ENCODE assay signal across 37 cellular contexts in the genomic region with DNA sequence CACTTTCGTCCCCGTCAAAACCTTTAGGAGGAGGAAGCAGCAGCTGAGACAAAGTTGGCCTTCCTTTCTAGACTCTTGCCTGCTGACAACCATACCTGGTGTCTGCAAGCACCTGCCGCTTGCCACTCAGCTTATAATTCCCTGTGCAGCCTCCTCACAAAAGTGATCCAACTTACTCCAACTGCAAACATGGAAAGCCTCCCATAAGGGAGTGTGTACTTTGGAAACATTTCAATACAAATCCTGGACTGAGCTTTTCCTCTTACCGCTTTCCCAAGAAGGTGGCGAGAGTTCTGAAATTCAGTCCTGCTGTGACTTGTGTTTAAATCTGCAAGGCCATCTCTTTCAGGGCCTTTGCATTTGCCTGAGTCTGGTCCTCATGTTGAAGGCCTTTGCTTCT.
"Had no signal": no experiment of that assay in that cellular context is flagged by ENCODE, and none has a peak within 500 bp of the region (broad histone marks: within the 10 kb centered on the region; RNA-seq: fewer than 3 reads in every experiment).

No MANE protein-coding gene starts in this region.

- H3K4me1 Mint-ChIP-seq: activated naive CD8-positive, alpha-beta T cell treated with anti-CD3 and anti-CD28 coated beads for 36 hours; central memory CD8-positive, alpha-beta T cell had no signal

- H3K4me3 Mint-ChIP-seq: activated CD4-positive, alpha-beta memory T cell treated with anti-CD3 and anti-CD28 coated beads, Interleukin-2, amount 10 ng/mL, durations not matched to agents 7 days and 5 days; activated CD8-positive, alpha-beta memory T cell treated with anti-CD3 and anti-CD28 coated beads, Interleukin-2, amount 10 ng/mL, durations not matched to agents 7 days and 5 days; activated naive CD8-positive, alpha-beta T cell treated with anti-CD3 and anti-CD28 coated beads for 36 hours; central memory CD8-positive, alpha-beta T cell; T-cell had no signal

- ATAC-seq: activated CD8-positive, alpha-beta memory T cell treated with anti-CD3 and anti-CD28 coated beads, Interleukin-2, amount 10 ng/mL, durations not matched to agents 7 days and 5 days; PC-3; SK-N-SH treated with all-trans-retinoic acid at 6 μM for 48 hours; T-cell had no signal

- H3K27ac Mint-ChIP-seq: activated CD4-positive, alpha-beta memory T cell treated with anti-CD3 and anti-CD28 coated beads, Interleukin-2, amount 10 ng/mL, durations not matched to agents 7 days and 5 days; activated CD8-positive, alpha-beta memory T cell treated with anti-CD3 and anti-CD28 coated beads, Interleukin-2, amount 10 ng/mL, durations not matched to agents 7 days and 5 days; activated naive CD8-positive, alpha-beta T cell treated with anti-CD3 and anti-CD28 coated beads for 36 hours; T-cell had no signal

- H3K27me3 Mint-ChIP-seq: activated CD4-positive, alpha-beta memory T cell treated with anti-CD3 and anti-CD28 coated beads, Interleukin-2, amount 10 ng/mL, durations not matched to agents 7 days and 5 days; activated CD8-positive, alpha-beta memory T cell treated with anti-CD3 and anti-CD28 coated beads, Interleukin-2, amount 10 ng/mL, durations not matched to agents 7 days and 5 days; activated naive CD8-positive, alpha-beta T cell treated with anti-CD3 and anti-CD28 coated beads for 36 hours; central memory CD8-positive, alpha-beta T cell; T-cell had no signal

- DNase-seq: activated CD4-positive, alpha-beta memory T cell treated with anti-CD3 and anti-CD28 coated beads, Interleukin-2, amount 10 ng/mL, durations not matched to agents 7 days and 5 days; activated CD4-positive, alpha-beta T cell treated with anti-CD3 and anti-CD28 coated beads for 1 hour; activated CD4-positive, alpha-beta T cell treated with anti-CD3 and anti-CD28 coated beads for 48 hours; activated CD4-positive, CD25-positive, alpha-beta regulatory T cell; activated CD8-positive, alpha-beta memory T cell treated with anti-CD3 and anti-CD28 coated beads for 24 hours; activated CD8-positive, alpha-beta memory T cell treated with anti-CD3 and anti-CD28 coated beads, Interleukin-2, amount 10 ng/mL, durations not matched to agents 7 days and 5 days; activated CD8-positive, alpha-beta memory T cell treated with anti-CD3 and anti-CD28 coated beads, Interleukin-2, amount 50 U/mL, for 48 hours; activated effector memory CD4-positive, alpha-beta T cell treated with anti-CD3 and anti-CD28 coated beads, Interleukin-2, amount 50 U/mL, for 16 hours; activated naive CD4-positive, alpha-beta T cell; activated naive CD4-positive, alpha-beta T cell treated with anti-CD3 and anti-CD28 coated beads, Interleukin-2, amount 50 U/mL, for 16 hours; activated naive CD8-positive, alpha-beta T cell treated with anti-CD3 and anti-CD28 coated beads for 36 hours; activated T-cell treated with anti-CD3 and anti-CD28 coated beads, Interleukin-2, amount 50 U/mL, for 48 hours; amniotic stem cell; aorta; brain microvascular endothelial cell; KG1; NCI-H1092 treated with DMSO at 0.1 percent for 48 hours; NCI-H1417; NCI-H146; NCI-H187; NCI-H2081 treated with DMSO at 0.1 percent for 48 hours; NCI-H226; NCI-H446 treated with DMSO at 0.1 percent for 48 hours; NCI-H524; NCI-H69; NCI-H82; NK-92 treated with Interleukin-12 subunit alpha and Interleukin-12 subunit beta, amount 100 ng/mL, for 24 hours; PC-3; Peyer's patch; RPMI8226; SHP77 treated with DMSO at 0.1 percent for 48 hours; T-cell; T-helper 2 cell; T-helper 9 cell; WERI-Rb-1 had no signal

- H3K9me3 ChIP-seq: Peyer's patch had no signal
